In genomic region chr21:37450385-37451044, GRCh38 we compare ENCODE assay signal across 11 cellular contexts.
A peak's percentile ranks its signal among the peaks of the same experiment; 100 is the strongest.
DNase-seq lines count a peak whose midpoint lies in the region; ATAC-seq, FAIRE-seq and TF ChIP-seq lines count a peak whose summit lies in the region.
"Had no signal": no experiment of that assay in that cellular context is flagged by ENCODE, and none has a peak within 500 bp of the region (broad histone marks: within the 10 kb centered on the region; RNA-seq: fewer than 3 reads in every experiment).

No MANE protein-coding gene starts in this region.

- no peak for TF ChIP-seq EP300 in A549 (IDR thresholded peaks at IDR 0.05)

- H3K4me2 ChIP-seq in A549, result peak overlapping the region; percentile 49

- H3K36me3 ChIP-seq in HEK293 (ENCODE audit: control insufficient read depth in 2 of 2, insufficient read depth in 1 of 2, low read length in 2 of 2) (no peaks in the 10 kb centered on the region), BE2C (peaks cover 7% of the 10 kb centered on the region)

- no peak for TF ChIP-seq POLR2A in A549 (IDR thresholded peaks at IDR 0.05; ENCODE audit: low read length)

- H3K27ac ChIP-seq in A549, result 0 out of 6 replicates have a peak overlapping the region, but pooled peaks of 1 of the 2 experiments have one; percentile 32
- 0 out of 2 replicates have a peak overlapping the region, but pooled peaks have one; percentile 13 for H3K27ac ChIP-seq in HEK293 (ENCODE audit: extremely low read depth, low read depth, low read length)
- H3K27ac ChIP-seq: WERI-Rb-1 had no signal

- H3K9me3 ChIP-seq in A549, result no peaks in the 10 kb centered on the region
- no peaks in the 10 kb centered on the region for H3K9me3 ChIP-seq in HEK293 (ENCODE audit: control insufficient read depth, insufficient read depth, low read depth, low read length)
- no peaks in the 10 kb centered on the region for H3K9me3 ChIP-seq in BE2C

- WGBS in A549 (ENCODE audit: missing lambda C conversion rate), result 60% methylated on average over 8 of the region's 8 CpGs

- peaks cover 32% of the 10 kb centered on the region for H3K36me3 Mint-ChIP-seq in activated CD8-positive, alpha-beta T cell treated with anti-CD3 and anti-CD28 coated beads for 36 hours (ENCODE audit: low read depth)

- H3K27ac Mint-ChIP-seq in activated CD8-positive, alpha-beta T cell treated with anti-CD3 and anti-CD28 coated beads for 36 hours, result peak overlapping the region; percentile 62

- H3K27me3 ChIP-seq in BE2C, result no peaks in the 10 kb centered on the region

- H3K4me1 ChIP-seq in A549, result peaks cover 74% of the 10 kb centered on the region
- peaks cover 39% of the 10 kb centered on the region for H3K4me1 ChIP-seq in HEK293 (ENCODE audit: control insufficient read depth, insufficient read depth, low read length)
- peaks cover 23% of the 10 kb centered on the region for H3K4me1 ChIP-seq in BE2C

- intact Hi-C loops in activated CD8-positive, alpha-beta T cell treated with anti-CD3 and anti-CD28 coated beads for 36 hours (cut with micrococcal nuclease), result no loop called here

- no peak overlapping the region for H3K4me3 Mint-ChIP-seq in activated CD8-positive, alpha-beta T cell treated with anti-CD3 and anti-CD28 coated beads for 36 hours

- no peaks in the 10 kb centered on the region for H3K9me3 Mint-ChIP-seq in activated CD8-positive, alpha-beta T cell treated with anti-CD3 and anti-CD28 coated beads for 36 hours

- peaks cover 72% of the 10 kb centered on the region for H3K4me1 Mint-ChIP-seq in activated CD8-positive, alpha-beta T cell treated with anti-CD3 and anti-CD28 coated beads for 36 hours (ENCODE audit: low read depth)

- H3K4me3 ChIP-seq in A549, result no peak overlapping the region
- H3K4me3 ChIP-seq in HEK293 (ENCODE audit: low read depth, low read length), result no peak overlapping the region
- no peak overlapping the region for H3K4me3 ChIP-seq in BE2C (ENCODE audit: low read depth, low read length)
- H3K4me3 ChIP-seq: lung had no signal

- H3K27me3 Mint-ChIP-seq in activated CD8-positive, alpha-beta T cell treated with anti-CD3 and anti-CD28 coated beads for 36 hours, result no peaks in the 10 kb centered on the region

- TF ChIP-seq RAD21 in A549 (conservative IDR thresholded peaks at IDR 0.05 in 1 of 2, IDR thresholded peaks at IDR 0.05 in 1 of 2), result no peak

- no peak for FAIRE-seq in A549 (lab: Jason Lieb, UNC)
- FAIRE-seq: GM18507 had no signal

- DNase-seq in A549 (ENCODE audit: low read depth in 1 of 2, low spot score in 1 of 2) (no peak), glomerular visceral epithelial cell (ENCODE audit: extremely low spot score) (peak; percentile 22), BE2C (no peak), epidermal melanocyte (ENCODE audit: insufficient read length, low spot score) (no peak)
- no peak for DNase-seq in activated CD8-positive, alpha-beta T cell treated with anti-CD3 and anti-CD28 coated beads for 36 hours
- DNase-seq: WERI-Rb-1 had no signal

- CTCF ChIA-PET in A549 (lab: Yijun Ruan, JAX), result interaction anchor here (0.6 kb wide), 1 partner anchor 865 kb away, joined by 3 read pairs; no protein-coding TSS in a partner anchor
- CTCF ChIA-PET in HEK293 (lab: Yijun Ruan, JAX), result interaction anchor here (0.7 to 1.2 kb wide), 2 partner anchors 13 to 15 kb away, joined by 3 to 8 read pairs; no protein-coding TSS in a partner anchor
- CTCF ChIA-PET in activated CD8-positive, alpha-beta T cell treated with anti-CD3 and anti-CD28 coated beads for 36 hours (lab: Charles Lee), result no interaction called here

- ATAC-seq in A549 (peak; percentile 35 to 57; a peak in 3 of 6 replicates), HG02938 (IDR thresholded peaks at IDR 0.05; ENCODE audit: unreplicated experiment) (no peak), HG02870 (IDR thresholded peaks at IDR 0.05; ENCODE audit: unreplicated experiment) (no peak)
- peak; percentile 38 for ATAC-seq in activated CD8-positive, alpha-beta T cell treated with anti-CD3 and anti-CD28 coated beads for 36 hours

- POLR2A ChIA-PET in A549 (lab: Yijun Ruan, JAX), result no interaction called here
- POLR2A ChIA-PET in HEK293 (lab: Yijun Ruan, JAX), result interaction anchor here (0.5 to 1.9 kb wide), 2 partner anchors 84 to 247 kb away, joined by 4 to 6 read pairs; partner anchors contain the start of gene DYRK1A
- POLR2A ChIA-PET in activated CD8-positive, alpha-beta T cell treated with anti-CD3 and anti-CD28 coated beads for 36 hours (lab: Charles Lee), result interaction anchor here (0.6 to 0.7 kb wide), 2 partner anchors 222 to 344 kb away, joined by 3 to 4 read pairs; no protein-coding TSS in a partner anchor

- TF ChIP-seq CTCF in A549 (IDR thresholded peaks at IDR 0.05) (no peak), HEK293 (tag by site-specific recombination; IDR thresholded peaks at IDR 0.05) (no peak), BE2C (IDR thresholded peaks at IDR 0.05; ENCODE audit: low read depth, low read length) (no peak)
- no peak for TF ChIP-seq CTCF in activated CD8-positive, alpha-beta T cell treated with anti-CD3 and anti-CD28 coated beads for 36 hours (IDR thresholded peaks at IDR 0.05)

TF ChIP-seq in A549, 52 proteins besides CTCF, POLR2A, EP300 and RAD21:
- TF ChIP-seq FOSL2 (IDR thresholded peaks at IDR 0.05) (no peak), FOSL2 (CRISPR knock-in tag; IDR thresholded peaks at IDR 0.05) (peak; percentile 17; the same call in 1 of the 2 replicates), CBX8 (IDR thresholded peaks at IDR 0.05) (no peak)
TF ChIP-seq in A549: peak in this region for 1.

TF ChIP-seq in HEK293, 187 proteins besides CTCF, POLR2A, EP300 and RAD21 (continues in another document):
- no peak for TF ChIP-seq ZNF24 (tag by site-specific recombination; IDR thresholded peaks at IDR 0.05)
- TF ChIP-seq, protein P1, sequence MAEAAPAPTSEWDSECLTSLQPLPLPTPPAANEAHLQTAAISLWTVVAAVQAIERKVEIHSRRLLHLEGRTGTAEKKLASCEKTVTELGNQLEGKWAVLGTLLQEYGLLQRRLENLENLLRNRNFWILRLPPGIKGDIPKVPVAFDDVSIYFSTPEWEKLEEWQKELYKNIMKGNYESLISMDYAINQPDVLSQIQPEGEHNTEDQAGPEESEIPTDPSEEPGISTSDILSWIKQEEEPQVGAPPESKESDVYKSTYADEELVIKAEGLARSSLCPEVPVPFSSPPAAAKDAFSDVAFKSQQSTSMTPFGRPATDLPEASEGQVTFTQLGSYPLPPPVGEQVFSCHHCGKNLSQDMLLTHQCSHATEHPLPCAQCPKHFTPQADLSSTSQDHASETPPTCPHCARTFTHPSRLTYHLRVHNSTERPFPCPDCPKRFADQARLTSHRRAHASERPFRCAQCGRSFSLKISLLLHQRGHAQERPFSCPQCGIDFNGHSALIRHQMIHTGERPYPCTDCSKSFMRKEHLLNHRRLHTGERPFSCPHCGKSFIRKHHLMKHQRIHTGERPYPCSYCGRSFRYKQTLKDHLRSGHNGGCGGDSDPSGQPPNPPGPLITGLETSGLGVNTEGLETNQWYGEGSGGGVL (tag by site-specific recombination; IDR thresholded peaks at IDR 0.05), result peak; percentile 71
- no peak for TF ChIP-seq TSHZ1 (tag by site-specific recombination; IDR thresholded peaks at IDR 0.05; ENCODE audit: borderline replicate concordance)
- no peak for TF ChIP-seq ZNF341 (tag by site-specific recombination; IDR thresholded peaks at IDR 0.05; ENCODE audit: low read depth)
- TF ChIP-seq ZNF184 (tag by site-specific recombination; IDR thresholded peaks at IDR 0.05), result 0 out of 2 replicates have a peak, but pooled peaks have one; percentile 63
- 0 out of 2 replicates have a peak, but pooled peaks have one; percentile 10 for TF ChIP-seq ZNF10 (tag by site-specific recombination; IDR thresholded peaks at IDR 0.05)
- no peak for TF ChIP-seq HOXC10 (CRISPR knock-in tag; IDR thresholded peaks at IDR 0.05)
- TF ChIP-seq ZNF394 (tag by site-specific recombination; IDR thresholded peaks at IDR 0.05; ENCODE audit: borderline replicate concordance), result peak; percentile 80
- TF ChIP-seq ZNF776 (tag by site-specific recombination; IDR thresholded peaks at IDR 0.05; ENCODE audit: borderline replicate concordance), result no peak
- no peak for TF ChIP-seq ZNF404 (tag by site-specific recombination; IDR thresholded peaks at IDR 0.05)
- TF ChIP-seq ZEB2 (tag by site-specific recombination; IDR thresholded peaks at IDR 0.05), result 0 out of 2 replicates have a peak, but pooled peaks have one; percentile 14
- TF ChIP-seq ZNF211 (tag by site-specific recombination; IDR thresholded peaks at IDR 0.05; ENCODE audit: low read depth), result no peak

Comparison
In these comparisons a context has a peak if more than half of its experiments do, and no peak if none do; other contexts are left out.
1. ATAC-seq: peak in A549 (2 of 2) and activated CD8-positive, alpha-beta T cell treated with anti-CD3 and anti-CD28 coated beads for 36 hours (single experiment); none in HG02938 (single experiment) and HG02870 (single experiment).